Comparison of ENCODE assay signal across 27 cellular contexts in genomic region chr7:91306266-91306665, GRCh38. TPM values are rescaled to one million over a fixed set of nuclear protein-coding genes. Genes with fewer than 3 reads are reported as not detected.
"Had no signal": no experiment of that assay in that cellular context is flagged by ENCODE, and none has a peak within 500 bp of the region (broad histone marks: within the 10 kb centered on the region; RNA-seq: fewer than 3 reads in every experiment).

No MANE protein-coding gene starts in this region.

- H3K27ac ChIP-seq: ascending aorta, body of pancreas, SK-N-MC had no signal

- H3K27me3 ChIP-seq: ascending aorta, body of pancreas had no signal

- H3K9me3 ChIP-seq: ascending aorta, body of pancreas had no signal

- DNase-seq: activated B cell treated with CpG ODN at 0.5 μM for 24 hours; activated CD4-positive, alpha-beta T cell treated with anti-CD3 and anti-CD28 coated beads for 1 hour; activated CD4-positive, alpha-beta T cell treated with anti-CD3 and anti-CD28 coated beads, Interleukin-2, amount 10 ng/mL, durations not matched to agents 24 days and 14 days; activated CD4-positive, alpha-beta T cell treated with anti-CD3 and anti-CD28 coated beads, Interleukin-2, amount 50 U/mL, for 48 hours; activated CD8-positive, alpha-beta memory T cell treated with anti-CD3 and anti-CD28 coated beads, Interleukin-2, amount 10 ng/mL, durations not matched to agents 7 days and 5 days; activated effector memory CD4-positive, alpha-beta T cell treated with anti-CD3 and anti-CD28 coated beads, Interleukin-2, amount 50 U/mL, for 16 hours; activated naive CD4-positive, alpha-beta T cell treated with Interleukin-2 at 50 U/mL for 16 hours; activated naive CD8-positive, alpha-beta T cell treated with anti-CD3 and anti-CD28 coated beads, Interleukin-2, amount 50 U/mL, for 24 hours; activated T-cell treated with anti-CD3 and anti-CD28 coated beads, Interleukin-2, amount 50 U/mL, for 24 hours; amniotic stem cell; body of pancreas; KG1; NCI-H1092 treated with DMSO at 0.1 percent for 48 hours; NCI-H1417 treated with DMSO at 0.1 percent for 48 hours; NCI-H1694; NCI-H2029; NCI-H2107; NCI-H2171 treated with DMSO at 0.1 percent for 48 hours; NCI-H226; NCI-H510A; NCI-H69; T-cell; T-helper 2 cell had no signal

- H3K36me3 ChIP-seq: ascending aorta had no signal

- ATAC-seq: activated CD8-positive, alpha-beta memory T cell treated with anti-CD3 and anti-CD28 coated beads, Interleukin-2, amount 10 ng/mL, durations not matched to agents 7 days and 5 days; activated naive CD4-positive, alpha-beta T cell treated with anti-CD3 and anti-CD28 coated beads, Interleukin-2, amount 50 U/mL, for 72 hours; activated naive CD8-positive, alpha-beta T cell treated with anti-CD3 and anti-CD28 coated beads, Interleukin-2, amount 50 U/mL, for 24 hours; body of pancreas; Right ventricle myocardium inferior; T-cell had no signal

- H3K4me1 ChIP-seq: ascending aorta, body of pancreas had no signal

- H3K4me3 ChIP-seq: ascending aorta, body of pancreas, SK-N-MC had no signal

RNA-seq across cellular contexts. Expression of gene FZD1, which starts 42.0 kb away (rescaled TPM):
- total RNA-seq: activated CD8-positive, alpha-beta memory T cell treated with anti-CD3 and anti-CD28 coated beads, Interleukin-2, amount 10 ng/mL, durations not matched to agents 7 days and 5 days had no signal
